23 cellular contexts compared by ENCODE assay signal in the genomic region with DNA sequence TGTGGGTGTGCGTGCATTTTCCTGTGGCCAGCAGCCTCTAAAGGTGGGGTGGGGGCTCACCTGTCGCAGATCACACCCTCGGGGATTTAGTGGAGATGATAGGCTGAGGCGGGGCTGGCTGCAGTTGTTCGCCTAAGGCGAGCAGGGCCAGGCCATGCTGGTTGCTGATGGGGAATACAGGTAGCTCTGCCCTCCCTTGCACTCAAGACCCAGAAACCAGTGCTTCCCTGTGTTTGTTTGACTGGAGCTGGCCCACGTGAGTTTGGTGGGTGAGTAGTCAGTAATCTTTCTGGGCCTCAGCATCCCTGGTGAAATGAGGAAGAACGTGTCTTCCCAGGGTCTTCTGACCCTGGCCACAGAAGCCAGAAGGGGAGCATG. TPM values are rescaled to one million over a fixed set of nuclear protein-coding genes. Genes with fewer than 3 reads are reported as not detected.
DNase-seq lines count a peak whose midpoint lies in the region; ATAC-seq, FAIRE-seq and TF ChIP-seq lines count a peak whose summit lies in the region.
"Had no signal": no experiment of that assay in that cellular context is flagged by ENCODE, and none has a peak within 500 bp of the region (broad histone marks: within the 10 kb centered on the region; RNA-seq: fewer than 3 reads in every experiment).

No MANE protein-coding gene starts in this region.

- intact Hi-C loops in K562 (cut with micrococcal nuclease) (no loop called here), kidney (cut with DNase I) (no loop called here)

- H3K9ac ChIP-seq in K562 (ENCODE audit: insufficient read depth in 1 of 2, low read depth in 2 of 2, low read length in 2 of 2): peak overlapping the region in 1 of 2 experiments; percentile 20; a peak in 1 of 4 replicates
- H3K9ac ChIP-seq in kidney (ENCODE audit: low read length in 2 of 2): no peak overlapping the region

- 87% methylated on average over 6 of the region's 8 CpGs for WGBS in K562 (ENCODE audit: insufficient coverage, low coverage, missing lambda C conversion rate)

- TF ChIP-seq POLR2A in K562 (conservative IDR thresholded peaks at IDR 0.05): no peak

- peak; percentile 47 for DNase-seq in activated CD8-positive, alpha-beta memory T cell treated with anti-CD3 and anti-CD28 coated beads, Interleukin-2, amount 50 U/mL, for 48 hours
- DNase-seq in activated CD8-positive, alpha-beta memory T cell treated with anti-CD3 and anti-CD28 coated beads, Interleukin-2, amount 10 ng/mL, durations not matched to agents 7 days and 5 days: no peak
- DNase-seq in K562 (ENCODE audit: extremely low read depth in 1 of 4, low spot score in 3 of 4) (no peak), kidney (peak; percentile 49), substantia nigra (lab: John Stamatoyannopoulos, UW) (no peak), NCI-H748 treated with DMSO at 0.1 percent for 48 hours (lab: John Stamatoyannopoulos, UW) (no peak), NCI-H1092 (lab: John Stamatoyannopoulos, UW) (no peak)
- DNase-seq: AML-193, DMS79, H9, IMR-90, Karpas-422, NCI-H1092 treated with DMSO at 0.1 percent for 48 hours, NCI-H146, NCI-H2029 treated with DMSO at 0.1 percent for 48 hours, NCI-H446 treated with DMSO at 0.1 percent for 48 hours, NCI-H69 had no signal

- no peaks in the 10 kb centered on the region for H3K9me3 Mint-ChIP-seq in activated CD8-positive, alpha-beta memory T cell treated with anti-CD3 and anti-CD28 coated beads, Interleukin-2, amount 10 ng/mL, durations not matched to agents 7 days and 5 days (ENCODE audit: low read depth)
- H3K9me3 Mint-ChIP-seq: CD14-positive monocyte, H9 had no signal

- H3K4me1 Mint-ChIP-seq in activated CD8-positive, alpha-beta memory T cell treated with anti-CD3 and anti-CD28 coated beads, Interleukin-2, amount 10 ng/mL, durations not matched to agents 7 days and 5 days: peaks cover 2% of the 10 kb centered on the region
- H3K4me1 Mint-ChIP-seq: CD14-positive monocyte had no signal

- CTCF ChIA-PET in activated CD8-positive, alpha-beta memory T cell treated with anti-CD3 and anti-CD28 coated beads, Interleukin-2, amount 10 ng/mL, durations not matched to agents 7 days and 5 days (lab: Charles Lee): no interaction called here
- CTCF ChIA-PET in K562 (lab: Yijun Ruan, JAX; ENCODE audit: low intra/inter-chr PET ratio): no interaction called here

- peaks cover 11% of the 10 kb centered on the region for H4K20me1 ChIP-seq in K562 (replicated peaks; ENCODE audit: control insufficient read depth, insufficient read depth, low read length)

- H3K27ac Mint-ChIP-seq in activated CD8-positive, alpha-beta memory T cell treated with anti-CD3 and anti-CD28 coated beads, Interleukin-2, amount 10 ng/mL, durations not matched to agents 7 days and 5 days: no peak overlapping the region

- BruUV-seq in K562 (replicated peaks; lab: Mats Ljungman, UMichigan): no TSS peak

- H2AFZ ChIP-seq in K562 (ENCODE audit: low read depth, low read length): no peak overlapping the region

- no peak for TF ChIP-seq RAD21 in K562 (CRISPR knock-in tag; conservative IDR thresholded peaks at IDR 0.05 in 1 of 2, IDR thresholded peaks at IDR 0.05 in 1 of 2)

- no peak overlapping the region for H3K4me3 Mint-ChIP-seq in activated CD8-positive, alpha-beta memory T cell treated with anti-CD3 and anti-CD28 coated beads, Interleukin-2, amount 10 ng/mL, durations not matched to agents 7 days and 5 days
- H3K4me3 Mint-ChIP-seq: CD14-positive monocyte, H9 had no signal

- ATAC-seq in activated CD8-positive, alpha-beta memory T cell treated with anti-CD3 and anti-CD28 coated beads, Interleukin-2, amount 10 ng/mL, durations not matched to agents 7 days and 5 days: no peak
- no peak for ATAC-seq in K562
- ATAC-seq in HG02885 (IDR thresholded peaks at IDR 0.05; ENCODE audit: poor library complexity, unreplicated experiment): no peak

- peaks cover 19% of the 10 kb centered on the region for H3K36me3 Mint-ChIP-seq in activated CD8-positive, alpha-beta memory T cell treated with anti-CD3 and anti-CD28 coated beads, Interleukin-2, amount 10 ng/mL, durations not matched to agents 7 days and 5 days

- POLR2A ChIA-PET in K562 (lab: Yijun Ruan, JAX): interaction anchor here (0.6 to 1.9 kb wide), 2 partner anchors 18 to 19 kb away, joined by 3 to 4 read pairs; no protein-coding TSS in a partner anchor

- H3K27ac ChIP-seq in K562 (ENCODE audit: extremely low read depth, low read depth, low read length): no peak overlapping the region
- H3K27ac ChIP-seq in kidney (ENCODE audit: low read depth in 2 of 2, low read length in 2 of 2): no peak overlapping the region
- peak overlapping the region; percentile 10 for H3K27ac ChIP-seq in substantia nigra (ENCODE audit: low read depth, low read length, poor library complexity, severe bottlenecking)
- H3K27ac ChIP-seq: 22Rv1, HL-60, Peyer's patch, SK-N-MC had no signal

- FAIRE-seq in K562 (lab: Jason Lieb, UNC) (no peak), kidney (lab: Jason Lieb, UNC) (no peak)

- no peaks in the 10 kb centered on the region for H3K27me3 Mint-ChIP-seq in activated CD8-positive, alpha-beta memory T cell treated with anti-CD3 and anti-CD28 coated beads, Interleukin-2, amount 10 ng/mL, durations not matched to agents 7 days and 5 days

- H3K27me3 ChIP-seq in K562 (ENCODE audit: control insufficient read depth in 2 of 2, insufficient read depth in 2 of 2, low read length in 2 of 2): no peaks in the 10 kb centered on the region
- H3K27me3 ChIP-seq: Peyer's patch had no signal

- peaks cover 0 to 18% of the 10 kb centered on the region in 2 experiments; a peak in 1 of 5 replicates for H3K4me1 ChIP-seq in K562 (replicated peaks in 1 of 2; ENCODE audit: control insufficient read depth in 2 of 2, insufficient read depth in 2 of 2, low read length in 2 of 2)
- no peaks in the 10 kb centered on the region for H3K4me1 ChIP-seq in kidney (ENCODE audit: control insufficient read depth in 1 of 2, insufficient read depth in 1 of 2, low read depth in 1 of 2, low read length in 2 of 2)
- H3K4me1 ChIP-seq: Peyer's patch had no signal

- H3K9me3 ChIP-seq in K562 (replicated peaks; ENCODE audit: control insufficient read depth, insufficient read depth, low read depth, low read length): no peaks in the 10 kb centered on the region
- H3K9me3 ChIP-seq in kidney (ENCODE audit: control insufficient read depth in 1 of 2, low read length in 2 of 2): no peaks in the 10 kb centered on the region
- H3K9me3 ChIP-seq: Peyer's patch had no signal

- in situ Hi-C loops in K562 (cut with MboI): no loop called here

- H3K4me3 ChIP-seq in K562 (no peak overlapping the region), kidney (ENCODE audit: low read length in 2 of 2) (no peak overlapping the region)
- H3K4me3 ChIP-seq: Peyer's patch, SK-N-MC had no signal

- no peak for TF ChIP-seq CTCF in K562 (IDR thresholded peaks at IDR 0.05 in 2 of 3, conservative IDR thresholded peaks at IDR 0.05 in 1 of 3; ENCODE audit: insufficient read depth in 2 of 3, low read depth in 1 of 3, low read length in 3 of 3)
- no peak for TF ChIP-seq CTCF in kidney (IDR thresholded peaks at IDR 0.05; ENCODE audit: borderline replicate concordance, extremely low read depth, insufficient read depth)

- TF ChIP-seq EP300 in K562 (IDR thresholded peaks at IDR 0.05; ENCODE audit: low read length): no peak

- no peaks in the 10 kb centered on the region for H3K79me2 ChIP-seq in K562 (ENCODE audit: control insufficient read depth, insufficient read depth, low read length)

- peaks cover 57% of the 10 kb centered on the region for H3K36me3 ChIP-seq in K562 (ENCODE audit: control insufficient read depth, insufficient read depth, low read length)
- H3K36me3 ChIP-seq in kidney (ENCODE audit: control insufficient read depth in 1 of 2, insufficient read depth in 2 of 2, low read length in 2 of 2): peaks cover 23 to 38% of the 10 kb centered on the region in 2 donors

- H3K9me1 ChIP-seq in K562 (ENCODE audit: control insufficient read depth, insufficient read depth, low read length): peaks cover 4% of the 10 kb centered on the region

- no peak overlapping the region for H3K4me2 ChIP-seq in K562 (ENCODE audit: insufficient read depth, low read length)

RNA-seq across cellular contexts. Expression of gene FAM168B, which starts 46.0 kb away (rescaled TPM):
- 10 to 100 TPM; 40.6 to 65.5 TPM for total RNA-seq in activated CD8-positive, alpha-beta memory T cell treated with anti-CD3 and anti-CD28 coated beads, Interleukin-2, amount 10 ng/mL, durations not matched to agents 7 days and 5 days
- 23.5 and 25.5 TPM in 2 replicates for total RNA-seq in K562 (2011; cell fraction: chromatin; rRNA removed; ENCODE audit: low replicate concordance)
- total RNA-seq in K562 (2011; cell fraction: nucleolus; rRNA removed): 19.7 and 21.8 TPM in 2 replicates
- 26.0 and 35.7 TPM in 2 replicates for total RNA-seq in K562 (2011; cell fraction: nucleoplasm; rRNA removed)
- total RNA-seq in K562 (2014; rRNA removed) (46.1 and 60.8 TPM in 2 replicates), K562 (2014; rRNA removed; fragmentation: Illumina TruSeq; extraction: Trizol) (32.1 and 33.9 TPM in 2 replicates), K562 (2015; rRNA removed; fragmentation: Illumina TruSeq; extraction: Trizol) (39.0 and 40.1 TPM in 2 replicates), K562 (2021) (67.4 and 76.0 TPM in 2 replicates), kidney (89.9 TPM)
- polyA plus RNA-seq in K562 (2011; rRNA removed) (51.6 and 56.9 TPM in 2 replicates), K562 (2014; fragmentation: Illumina TruSeq; extraction: Trizol) (47.8 and 56.3 TPM in 2 replicates), K562 (2014; fragmentation: Nextera tagmentation; extraction: Ambion mirVana) (1 to 10 TPM; 3.3 to 5.4 TPM), K562 (2014; rRNA removed) (59.4 and 64.2 TPM in 2 replicates), kidney (ENCODE audit: insufficient read depth, low read depth, low replicate concordance) (34.1 TPM)
- 89.9 and 202 TPM in 2 replicates for polyA plus RNA-seq in K562 (2011; cell fraction: cytosol; rRNA removed)
- 47.2 and 74.0 TPM in 2 replicates for polyA plus RNA-seq in K562 (2011; cell fraction: nucleus; rRNA removed)
- 53.3 and 56.9 TPM in 2 replicates for polyA plus RNA-seq in K562 (2012)
- 25.2 and 36.1 TPM in 2 replicates for polyA minus RNA-seq in K562 (2011; rRNA and poly(A)+ RNA removed)
- polyA minus RNA-seq in K562 (2011; cell fraction: cytosol; rRNA and poly(A)+ RNA removed): 38.3 and 40.4 TPM in 2 replicates
- 12.5 and 15.2 TPM in 2 replicates for polyA minus RNA-seq in K562 (2011; cell fraction: nucleus; rRNA and poly(A)+ RNA removed)

RNA-seq across cellular contexts. Expression of gene PLEKHB2, which starts 57.9 kb away (rescaled TPM):
- 10 to 100 TPM; 58.5 to 64.3 TPM for total RNA-seq in activated CD8-positive, alpha-beta memory T cell treated with anti-CD3 and anti-CD28 coated beads, Interleukin-2, amount 10 ng/mL, durations not matched to agents 7 days and 5 days
- 57.5 and 90.0 TPM in 2 replicates for total RNA-seq in K562 (2011; cell fraction: chromatin; rRNA removed; ENCODE audit: low replicate concordance)
- 40.9 and 42.5 TPM in 2 replicates for total RNA-seq in K562 (2011; cell fraction: nucleolus; rRNA removed)
- total RNA-seq in K562 (2011; cell fraction: nucleoplasm; rRNA removed): 74.6 and 88.2 TPM in 2 replicates
- 48.6 and 65.2 TPM in 2 replicates for total RNA-seq in K562 (2014; rRNA removed)
- total RNA-seq in K562 (2014; rRNA removed; fragmentation: Illumina TruSeq; extraction: Trizol): 44.1 and 46.7 TPM in 2 replicates
- total RNA-seq in K562 (2015; rRNA removed; fragmentation: Illumina TruSeq; extraction: Trizol): 43.7 and 47.3 TPM in 2 replicates
- 56.5 TPM in 2 replicates for total RNA-seq in K562 (2021)
- polyA plus RNA-seq in K562 (2011; rRNA removed): 53.8 and 71.5 TPM in 2 replicates
- polyA plus RNA-seq in K562 (2011; cell fraction: cytosol; rRNA removed): 57.4 and 73.3 TPM in 2 replicates
- 29.5 and 30.0 TPM in 2 replicates for polyA plus RNA-seq in K562 (2011; cell fraction: nucleus; rRNA removed)
- 53.7 and 58.0 TPM in 2 replicates for polyA plus RNA-seq in K562 (2012)
- polyA plus RNA-seq in K562 (2014; fragmentation: Illumina TruSeq; extraction: Trizol): 55.4 and 56.2 TPM in 2 replicates
- 10 to 100 TPM; 41.3 to 42.6 TPM for polyA plus RNA-seq in K562 (2014; fragmentation: Nextera tagmentation; extraction: Ambion mirVana)
- polyA plus RNA-seq in K562 (2014; rRNA removed): 50.2 and 53.0 TPM in 2 replicates
- 80.6 and 119 TPM in 2 replicates for polyA minus RNA-seq in K562 (2011; rRNA and poly(A)+ RNA removed)
- polyA minus RNA-seq in K562 (2011; cell fraction: cytosol; rRNA and poly(A)+ RNA removed): 54.8 and 64.5 TPM in 2 replicates
- 20.1 and 30.9 TPM in 2 replicates for polyA minus RNA-seq in K562 (2011; cell fraction: nucleus; rRNA and poly(A)+ RNA removed)
- total RNA-seq in kidney: 85.4 TPM
- polyA plus RNA-seq in kidney (ENCODE audit: insufficient read depth, low read depth, low replicate concordance): 110 TPM

Comparison
In these comparisons a context has a peak if more than half of its experiments do, and no peak if none do; other contexts are left out.
1. DNase-seq: peak in activated CD8-positive, alpha-beta memory T cell treated with anti-CD3 and anti-CD28 coated beads, Interleukin-2, amount 50 U/mL, for 48 hours (single experiment) and kidney (single experiment); none in activated CD8-positive, alpha-beta memory T cell treated with anti-CD3 and anti-CD28 coated beads, Interleukin-2, amount 10 ng/mL, durations not matched to agents 7 days and 5 days (single experiment), K562 (0 of 4), substantia nigra (0 of 49), NCI-H748 treated with DMSO at 0.1 percent for 48 hours (single experiment) and NCI-H1092 (single experiment).